Comparison of ENCODE assay signal across 8 cellular contexts in the genomic region with DNA sequence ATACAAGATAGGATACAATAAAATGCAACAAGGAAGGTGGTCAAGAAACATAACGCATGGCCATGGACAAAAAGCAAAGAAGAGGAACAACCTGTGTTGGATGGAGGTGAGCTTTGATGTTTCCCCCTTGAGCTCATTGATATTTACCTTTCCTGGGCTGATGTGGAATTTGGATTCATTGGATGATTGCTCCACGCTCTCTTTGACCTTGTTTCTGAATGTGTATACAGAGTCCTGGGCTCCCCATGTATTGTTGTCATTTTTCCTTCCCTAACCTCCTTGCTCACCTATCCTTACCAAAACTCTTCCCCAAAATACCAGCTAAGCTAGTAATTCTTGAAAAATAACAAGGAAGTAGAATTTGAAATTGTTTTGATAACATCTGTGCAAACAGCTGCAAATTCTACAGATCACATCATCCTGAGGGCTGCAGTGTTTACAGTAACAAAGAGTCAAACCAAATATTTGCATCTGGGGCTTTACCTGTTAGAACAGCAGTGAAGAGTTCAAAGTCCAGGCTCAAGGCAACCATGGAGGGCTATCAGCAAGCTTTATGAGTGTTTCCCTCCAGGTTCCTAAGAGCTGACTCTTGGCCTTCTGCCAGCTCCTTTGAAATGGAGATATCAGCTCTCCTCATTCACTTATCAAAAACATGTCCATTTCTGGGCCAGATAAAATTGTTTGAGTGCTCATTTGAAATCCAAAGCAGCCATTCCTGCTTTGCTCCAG.
DNase-seq lines count a peak whose midpoint lies in the region; ATAC-seq and TF ChIP-seq lines count a peak whose summit lies in the region.

No MANE protein-coding gene starts in this region.

- peak in 1 of 2 donors; percentile 41 for TF ChIP-seq RAD21 in liver (IDR thresholded peaks at IDR 0.05)

- H3K36me3 ChIP-seq in liver (ENCODE audit: control insufficient read depth in 4 of 4, insufficient read depth in 3 of 4, low read depth in 1 of 4, low read length in 3 of 4): no peaks in the 10 kb centered on the region

- no peak overlapping the region for H3K9ac ChIP-seq in liver (ENCODE audit: low read depth in 1 of 2, low read length in 2 of 2)

- DNase-seq in Caki2 (ENCODE audit: low read depth) (peak; percentile 62), NCI-H526 treated with DMSO at 0.1 percent for 48 hours (lab: John Stamatoyannopoulos, UW) (peak; percentile 98), islet precursor cell (no peak)
- no peak for DNase-seq in stimulated activated naive CD4-positive, alpha-beta T cell treated with Interleukin-2 at 50 U/mL for 16 hours (lab: John Stamatoyannopoulos, UW)
- no peak for DNase-seq in stimulated activated CD4-positive, alpha-beta T cell treated with anti-CD3 and anti-CD28 coated beads, Interleukin-4, amount 100 ng/mL, for 24 hours

- H3K27me3 ChIP-seq in liver (ENCODE audit: control insufficient read depth in 4 of 4, insufficient read depth in 4 of 4, low read length in 3 of 4): no peaks in the 10 kb centered on the region

- peaks cover 3 to 16% (median 10%) of the 10 kb centered on the region in 4 donors for H3K4me1 ChIP-seq in liver (ENCODE audit: control insufficient read depth in 4 of 4, insufficient read depth in 4 of 4, low read length in 3 of 4)

- H3K4me3 ChIP-seq in liver (ENCODE audit: low read depth in 1 of 3, low read length in 3 of 3): peak overlapping the region in 2 of 3 donors; percentile 16 to 20

- no peaks in the 10 kb centered on the region for H3K9me3 ChIP-seq in liver (ENCODE audit: control insufficient read depth in 4 of 4, low read length in 3 of 4)

- H3K27ac ChIP-seq in liver (ENCODE audit: low read depth in 1 of 2, low read length in 2 of 2): peak overlapping the region; percentile 55 to 60

- in situ Hi-C loops in Caki2 (cut with HindIII; ENCODE audit: low pct_unique_long_range_greater_than_20kb, low sequenced_read_pairs): no loop called here

- no peak for TF ChIP-seq CTCF in liver (IDR thresholded peaks at IDR 0.05; ENCODE audit: low read depth, low read length, missing input control)

- ATAC-seq in GM19372 (IDR thresholded peaks at IDR 0.05; ENCODE audit: low read depth, unreplicated experiment): peak; percentile 91
- peak; percentile 96 for ATAC-seq in HG03135 (IDR thresholded peaks at IDR 0.05; ENCODE audit: unreplicated experiment)

- 27% methylated on average over 2 of the region's 2 CpGs for WGBS in liver

TF ChIP-seq in liver, 16 proteins besides CTCF, POLR2A, EP300 and RAD21:
- TF ChIP-seq FOXA1 (IDR thresholded peaks at IDR 0.05) (peak; percentile 91), EGR1 (IDR thresholded peaks at IDR 0.05; ENCODE audit: low read depth in 2 of 2) (peak in 1 of 2 donors; percentile 38), FOXA2 (IDR thresholded peaks at IDR 0.05) (peak; percentile 91), RXRA (IDR thresholded peaks at IDR 0.05) (peak; percentile 88 to 90), SP1 (IDR thresholded peaks at IDR 0.05) (peak; percentile 98), JUND (IDR thresholded peaks at IDR 0.05) (peak; percentile 81 to 83), HNF4G (IDR thresholded peaks at IDR 0.05) (peak; percentile 57), YY1 (IDR thresholded peaks at IDR 0.05) (peak; percentile 82), HNF4A (conservative IDR thresholded peaks at IDR 0.05) (peak; percentile 89 to 93), TAF1 (conservative IDR thresholded peaks at IDR 0.05) (no peak), NR2F2 (IDR thresholded peaks at IDR 0.05) (peak; percentile 37), GABPA (IDR thresholded peaks at IDR 0.05 in 1 of 2, conservative IDR thresholded peaks at IDR 0.05 in 1 of 2) (peak in 1 of 2 donors; percentile 15)
- TF ChIP-seq, protein P1, sequence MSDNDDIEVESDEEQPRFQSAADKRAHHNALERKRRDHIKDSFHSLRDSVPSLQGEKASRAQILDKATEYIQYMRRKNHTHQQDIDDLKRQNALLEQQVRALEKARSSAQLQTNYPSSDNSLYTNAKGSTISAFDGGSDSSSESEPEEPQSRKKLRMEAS (IDR thresholded peaks at IDR 0.05): peak; percentile 66
- TF ChIP-seq, protein P2, sequence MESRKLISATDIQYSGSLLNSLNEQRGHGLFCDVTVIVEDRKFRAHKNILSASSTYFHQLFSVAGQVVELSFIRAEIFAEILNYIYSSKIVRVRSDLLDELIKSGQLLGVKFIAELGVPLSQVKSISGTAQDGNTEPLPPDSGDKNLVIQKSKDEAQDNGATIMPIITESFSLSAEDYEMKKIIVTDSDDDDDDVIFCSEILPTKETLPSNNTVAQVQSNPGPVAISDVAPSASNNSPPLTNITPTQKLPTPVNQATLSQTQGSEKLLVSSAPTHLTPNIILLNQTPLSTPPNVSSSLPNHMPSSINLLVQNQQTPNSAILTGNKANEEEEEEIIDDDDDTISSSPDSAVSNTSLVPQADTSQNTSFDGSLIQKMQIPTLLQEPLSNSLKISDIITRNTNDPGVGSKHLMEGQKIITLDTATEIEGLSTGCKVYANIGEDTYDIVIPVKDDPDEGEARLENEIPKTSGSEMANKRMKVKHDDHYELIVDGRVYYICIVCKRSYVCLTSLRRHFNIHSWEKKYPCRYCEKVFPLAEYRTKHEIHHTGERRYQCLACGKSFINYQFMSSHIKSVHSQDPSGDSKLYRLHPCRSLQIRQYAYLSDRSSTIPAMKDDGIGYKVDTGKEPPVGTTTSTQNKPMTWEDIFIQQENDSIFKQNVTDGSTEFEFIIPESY (IDR thresholded peaks at IDR 0.05): peak; percentile 78
- TF ChIP-seq, protein P3, sequence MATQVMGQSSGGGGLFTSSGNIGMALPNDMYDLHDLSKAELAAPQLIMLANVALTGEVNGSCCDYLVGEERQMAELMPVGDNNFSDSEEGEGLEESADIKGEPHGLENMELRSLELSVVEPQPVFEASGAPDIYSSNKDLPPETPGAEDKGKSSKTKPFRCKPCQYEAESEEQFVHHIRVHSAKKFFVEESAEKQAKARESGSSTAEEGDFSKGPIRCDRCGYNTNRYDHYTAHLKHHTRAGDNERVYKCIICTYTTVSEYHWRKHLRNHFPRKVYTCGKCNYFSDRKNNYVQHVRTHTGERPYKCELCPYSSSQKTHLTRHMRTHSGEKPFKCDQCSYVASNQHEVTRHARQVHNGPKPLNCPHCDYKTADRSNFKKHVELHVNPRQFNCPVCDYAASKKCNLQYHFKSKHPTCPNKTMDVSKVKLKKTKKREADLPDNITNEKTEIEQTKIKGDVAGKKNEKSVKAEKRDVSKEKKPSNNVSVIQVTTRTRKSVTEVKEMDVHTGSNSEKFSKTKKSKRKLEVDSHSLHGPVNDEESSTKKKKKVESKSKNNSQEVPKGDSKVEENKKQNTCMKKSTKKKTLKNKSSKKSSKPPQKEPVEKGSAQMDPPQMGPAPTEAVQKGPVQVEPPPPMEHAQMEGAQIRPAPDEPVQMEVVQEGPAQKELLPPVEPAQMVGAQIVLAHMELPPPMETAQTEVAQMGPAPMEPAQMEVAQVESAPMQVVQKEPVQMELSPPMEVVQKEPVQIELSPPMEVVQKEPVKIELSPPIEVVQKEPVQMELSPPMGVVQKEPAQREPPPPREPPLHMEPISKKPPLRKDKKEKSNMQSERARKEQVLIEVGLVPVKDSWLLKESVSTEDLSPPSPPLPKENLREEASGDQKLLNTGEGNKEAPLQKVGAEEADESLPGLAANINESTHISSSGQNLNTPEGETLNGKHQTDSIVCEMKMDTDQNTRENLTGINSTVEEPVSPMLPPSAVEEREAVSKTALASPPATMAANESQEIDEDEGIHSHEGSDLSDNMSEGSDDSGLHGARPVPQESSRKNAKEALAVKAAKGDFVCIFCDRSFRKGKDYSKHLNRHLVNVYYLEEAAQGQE (IDR thresholded peaks at IDR 0.05): peak; percentile 76
- TF ChIP-seq, protein P4, sequence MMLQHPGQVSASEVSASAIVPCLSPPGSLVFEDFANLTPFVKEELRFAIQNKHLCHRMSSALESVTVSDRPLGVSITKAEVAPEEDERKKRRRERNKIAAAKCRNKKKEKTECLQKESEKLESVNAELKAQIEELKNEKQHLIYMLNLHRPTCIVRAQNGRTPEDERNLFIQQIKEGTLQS (IDR thresholded peaks at IDR 0.05): peak; percentile 54

Comparison
In these comparisons a context has a peak if more than half of its experiments do, and no peak if none do; other contexts are left out.
1. DNase-seq: peak in Caki2 (single experiment) and NCI-H526 treated with DMSO at 0.1 percent for 48 hours (single experiment); none in stimulated activated naive CD4-positive, alpha-beta T cell treated with Interleukin-2 at 50 U/mL for 16 hours (single experiment), islet precursor cell (single experiment) and stimulated activated CD4-positive, alpha-beta T cell treated with anti-CD3 and anti-CD28 coated beads, Interleukin-4, amount 100 ng/mL, for 24 hours (single experiment).